ENCODE assay signal across 8 cellular contexts in genomic region chr1:33342041-33342723, GRCh38. TPM values are rescaled to one million over a fixed set of nuclear protein-coding genes. Genes with fewer than 3 reads are reported as not detected.
DNase-seq lines count a peak whose midpoint lies in the region; ATAC-seq and TF ChIP-seq lines count a peak whose summit lies in the region.

No MANE protein-coding gene starts in this region.

- TF ChIP-seq POLR2A in GM18505 (IDR thresholded peaks at IDR 0.05; ENCODE audit: borderline replicate concordance, extremely low read depth, insufficient read depth, insufficient read length) = no peak

- CTCF ChIA-PET in AG04449 (lab: Yijun Ruan, JAX) = interaction anchor here (0.9 to 5.4 kb wide), 7 partner anchors 18 to 215 kb away, joined by 3 to 44 read pairs (median 3); no protein-coding TSS in a partner anchor
- CTCF ChIA-PET in activated naive CD4-positive, alpha-beta T cell treated with anti-CD3 and anti-CD28 coated beads for 36 hours (lab: Charles Lee) = interaction anchor here (0.6 kb wide), 1 partner anchor 204 kb away, joined by 5 read pairs; no protein-coding TSS in a partner anchor

- peaks cover 3% of the 10 kb centered on the region for H3K36me3 Mint-ChIP-seq in activated naive CD4-positive, alpha-beta T cell treated with anti-CD3 and anti-CD28 coated beads for 36 hours (ENCODE audit: low read depth)

- DNase-seq in AG04449 (ENCODE audit: low read depth, low spot score) (peak; percentile 91), SJCRH30 (peak; percentile 94 to 97), fibroblast of the conjunctiva (ENCODE audit: low read depth) (peak; percentile 97), Kasumi-1 (lab: John Stamatoyannopoulos, UW) (no peak)
- DNase-seq in activated naive CD4-positive, alpha-beta T cell treated with anti-CD3 and anti-CD28 coated beads for 36 hours = no peak

- no peak overlapping the region for H3K4me3 Mint-ChIP-seq in activated naive CD4-positive, alpha-beta T cell treated with anti-CD3 and anti-CD28 coated beads for 36 hours

- intact Hi-C loops in activated naive CD4-positive, alpha-beta T cell treated with anti-CD3 and anti-CD28 coated beads for 36 hours (cut with micrococcal nuclease) = no loop called here

- H3K4me1 Mint-ChIP-seq in activated naive CD4-positive, alpha-beta T cell treated with anti-CD3 and anti-CD28 coated beads for 36 hours (ENCODE audit: low read depth) = peaks cover 47% of the 10 kb centered on the region

- TF ChIP-seq CTCF in AG04449 (IDR thresholded peaks at IDR 0.05; ENCODE audit: insufficient read depth, low read length, missing control alignments) = no peak
- TF ChIP-seq CTCF in KMS-11 (conservative IDR thresholded peaks at IDR 0.05; ENCODE audit: low read depth, low read length) = no peak
- TF ChIP-seq CTCF in neutrophil (IDR thresholded peaks at IDR 0.05) = no peak

- no peaks in the 10 kb centered on the region for H4K20me1 ChIP-seq in KMS-11 (ENCODE audit: insufficient read depth)

- no peaks in the 10 kb centered on the region for H3K9me3 ChIP-seq in SJCRH30 (replicated peaks)
- no peaks in the 10 kb centered on the region for H3K9me3 ChIP-seq in neutrophil

- peak overlapping the region; percentile 23; the same call in 1 of the 2 replicates for H3K9ac ChIP-seq in KMS-11

- H3K79me2 ChIP-seq in KMS-11 (ENCODE audit: insufficient read depth, low read depth) = peaks cover 6% of the 10 kb centered on the region; the same call in 1 of the 2 replicates

- H3K27me3 ChIP-seq in KMS-11 (ENCODE audit: insufficient read depth, low read depth) = no peaks in the 10 kb centered on the region
- no peaks in the 10 kb centered on the region for H3K27me3 ChIP-seq in SJCRH30
- H3K27me3 ChIP-seq in neutrophil = no peaks in the 10 kb centered on the region

- H3K36me3 ChIP-seq in KMS-11 (ENCODE audit: insufficient read depth) = no peaks in the 10 kb centered on the region
- peaks cover 52% of the 10 kb centered on the region for H3K36me3 ChIP-seq in SJCRH30
- peaks cover 48% of the 10 kb centered on the region for H3K36me3 ChIP-seq in neutrophil

- no peak for ATAC-seq in GM18505 (IDR thresholded peaks at IDR 0.05; ENCODE audit: unreplicated experiment)

- POLR2A ChIA-PET in AG04449 (lab: Yijun Ruan, JAX) = interaction anchor here (1.0 to 1.6 kb wide), 4 partner anchors 14 to 91 kb away, joined by 4 to 9 read pairs (median 6); partner anchors contain the start of gene A3GALT2

- H3K27ac ChIP-seq in KMS-11 (peak overlapping the region; percentile 52), SJCRH30 (peak overlapping the region; percentile 42), neutrophil (peak overlapping the region; percentile 96)

- H2AFZ ChIP-seq in KMS-11 (ENCODE audit: low read depth) = no peak overlapping the region

- H3K27me3 Mint-ChIP-seq in activated naive CD4-positive, alpha-beta T cell treated with anti-CD3 and anti-CD28 coated beads for 36 hours (ENCODE audit: low read depth) = no peaks in the 10 kb centered on the region

- H3K9me3 Mint-ChIP-seq in activated naive CD4-positive, alpha-beta T cell treated with anti-CD3 and anti-CD28 coated beads for 36 hours = no peaks in the 10 kb centered on the region

- peaks cover 64% of the 10 kb centered on the region for H3K4me1 ChIP-seq in KMS-11 (ENCODE audit: low read depth, poor library complexity, severe bottlenecking)
- peaks cover 66% of the 10 kb centered on the region for H3K4me1 ChIP-seq in SJCRH30
- H3K4me1 ChIP-seq in neutrophil (ENCODE audit: control insufficient read depth in 1 of 2, insufficient read depth in 1 of 2, low read depth in 1 of 2, low read length in 1 of 2) = peaks cover 100% of the 10 kb centered on the region in 2 experiments

- H3K27ac Mint-ChIP-seq in activated naive CD4-positive, alpha-beta T cell treated with anti-CD3 and anti-CD28 coated beads for 36 hours = no peak overlapping the region

- peak overlapping the region; percentile 60 for H3K4me2 ChIP-seq in KMS-11

- H3K4me3 ChIP-seq in AG04449 (ENCODE audit: low read depth, low read length) (peak overlapping the region; percentile 9; the same call in 1 of the 2 replicates), KMS-11 (IDR thresholded peaks at IDR 0.05; ENCODE audit: insufficient read depth, low read depth, low read length) (no peak overlapping the region), SJCRH30 (no peak overlapping the region), neutrophil (ENCODE audit: low read depth in 1 of 2, low read length in 1 of 2) (peak overlapping the region; percentile 52 to 60)

RNA-seq across cellular contexts. Expression of gene A3GALT2, which starts 21.3 kb away (rescaled TPM):
- not detected in 2 replicates for total RNA-seq in SJCRH30 (2014; rRNA removed; shearing (Covaris generic))
- total RNA-seq in activated naive CD4-positive, alpha-beta T cell treated with anti-CD3 and anti-CD28 coated beads for 36 hours = not detected

Comparison
In these comparisons a context has a peak if more than half of its experiments do, and no peak if none do; other contexts are left out.
1. DNase-seq: peak in AG04449 (single experiment), SJCRH30 (2 of 2) and fibroblast of the conjunctiva (single experiment); none in Kasumi-1 (0 of 2) and activated naive CD4-positive, alpha-beta T cell treated with anti-CD3 and anti-CD28 coated beads for 36 hours (single experiment).
2. H3K4me3 ChIP-seq: peak in AG04449 (single experiment) and neutrophil (2 of 2); none in KMS-11 (single experiment) and SJCRH30 (single experiment).
3. H3K27ac ChIP-seq: peak in every context shown above with its lines; median percentile 96 in neutrophil; 52 in KMS-11; 42 in SJCRH30.